8 cellular contexts compared by ENCODE assay signal in the genomic region with DNA sequence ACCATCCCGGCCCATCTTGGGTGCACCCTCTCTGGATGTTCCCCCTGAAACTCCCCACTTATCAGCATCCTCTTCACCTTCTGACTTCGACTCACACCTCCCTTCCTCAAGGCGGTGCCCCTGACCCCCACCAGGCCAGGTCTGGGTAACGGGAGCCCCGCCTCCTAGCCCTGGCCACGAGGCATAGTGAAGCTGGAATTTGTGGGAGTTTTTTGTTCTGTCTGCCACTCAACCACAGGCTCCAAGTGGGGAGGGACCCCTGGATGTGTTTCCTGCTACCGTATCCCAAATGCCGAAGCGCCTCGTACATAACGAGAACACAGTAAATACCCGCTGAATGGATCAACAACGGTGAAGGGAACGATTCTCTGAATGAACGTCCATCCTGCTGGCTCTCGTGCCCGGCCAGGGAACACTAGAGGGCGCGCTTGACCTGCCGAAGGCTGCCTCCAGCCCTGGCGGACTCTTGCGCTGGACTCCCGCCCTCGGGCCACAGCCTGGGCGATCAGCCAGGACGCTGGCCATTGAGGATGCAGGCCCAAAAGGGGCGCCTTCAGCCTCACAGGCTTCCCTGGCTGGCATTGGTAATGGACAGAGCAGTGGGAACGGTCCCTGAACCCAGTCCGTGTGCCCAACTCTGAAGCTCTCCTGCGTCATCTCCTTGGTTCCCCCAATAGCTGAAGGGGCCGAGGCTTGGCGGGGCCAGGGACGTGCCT. TPM values are rescaled to one million over a fixed set of nuclear protein-coding genes. Genes with fewer than 3 reads are reported as not detected.
DNase-seq lines count a peak whose midpoint lies in the region; ATAC-seq and TF ChIP-seq lines count a peak whose summit lies in the region.

No MANE protein-coding gene starts in this region.

- WGBS in H9 (ENCODE audit: extremely low coverage, insufficient read length, low lambda C conversion rate) = no CpG with 5 or more reads among the region's 33 CpGs
- WGBS in endodermal cell (ENCODE audit: insufficient coverage in 1 of 2, insufficient read length in 1 of 2), 2 experiments = 35 to 37% methylated on average over 28 to 33 of the region's 33 CpGs
- whole genome bisulfite sequencing in mesenchymal stem cell = 26% methylated on average over 33 of the region's 33 CpGs

- POLR2A ChIA-PET in activated CD8-positive, alpha-beta T cell treated with anti-CD3 and anti-CD28 coated beads, Interleukin-2, amount 10 ng/mL, durations not matched to agents 7 days and 5 days (lab: Charles Lee) = interaction anchor here (0.7 kb wide), 1 partner anchor 277 kb away, joined by 3 read pairs; no protein-coding TSS in a partner anchor

- H2BK15ac ChIP-seq in H9 (ENCODE audit: low read depth, low read length) = no peak overlapping the region
- H2BK15ac ChIP-seq in mesenchymal stem cell (ENCODE audit: low read depth, poor library complexity, severe bottlenecking) = no peak overlapping the region

- H3K4me1 ChIP-seq in H9 (ENCODE audit: insufficient read depth, low read length) (no peaks in the 10 kb centered on the region), endodermal cell (ENCODE audit: control insufficient read depth, insufficient read depth, low read length) (no peaks in the 10 kb centered on the region), mesenchymal stem cell (ENCODE audit: control insufficient read depth, insufficient read depth, low read depth, low read length) (peaks cover 2% of the 10 kb centered on the region)

- H4K20me1 ChIP-seq in H9 (ENCODE audit: control insufficient read depth, insufficient read depth, insufficient read length) = no peaks in the 10 kb centered on the region

- no peak overlapping the region for H2BK120ac ChIP-seq in H9 (ENCODE audit: low read depth, low read length, poor library complexity, severe bottlenecking)
- H2BK120ac ChIP-seq in mesenchymal stem cell (ENCODE audit: low read depth, low read length) = no peak overlapping the region

- no peaks in the 10 kb centered on the region for H3K36me3 ChIP-seq in endodermal cell (ENCODE audit: control insufficient read depth, insufficient read depth, low read length)
- no peaks in the 10 kb centered on the region for H3K36me3 ChIP-seq in mesenchymal stem cell (ENCODE audit: control insufficient read depth in 1 of 2, insufficient read depth in 2 of 2, low read depth in 1 of 2, low read length in 2 of 2)

- H3K27ac ChIP-seq in H9 (ENCODE audit: insufficient read length, low read depth, low read length) (no peak overlapping the region), endodermal cell (ENCODE audit: low read depth, low read length) (no peak overlapping the region), mesenchymal stem cell (ENCODE audit: low read length, poor library complexity, severe bottlenecking) (no peak overlapping the region)

- H3K4me1 Mint-ChIP-seq in H9 = peaks cover 4 to 9% of the 10 kb centered on the region in 2 experiments
- peaks cover 19% of the 10 kb centered on the region for H3K4me1 Mint-ChIP-seq in activated CD8-positive, alpha-beta T cell treated with anti-CD3 and anti-CD28 coated beads, Interleukin-2, amount 10 ng/mL, durations not matched to agents 7 days and 5 days (ENCODE audit: low read depth)
- peaks cover 3% of the 10 kb centered on the region for H3K4me1 Mint-ChIP-seq in endodermal cell

- H3K14ac ChIP-seq in H9 (ENCODE audit: insufficient read depth, low read length) (no peak overlapping the region), mesenchymal stem cell (ENCODE audit: low read length in 2 of 2) (no peak overlapping the region)

- peak; percentile 82 for ATAC-seq in activated CD8-positive, alpha-beta T cell treated with anti-CD3 and anti-CD28 coated beads, Interleukin-2, amount 10 ng/mL, durations not matched to agents 7 days and 5 days
- no peak for ATAC-seq in HG02973 (IDR thresholded peaks at IDR 0.05; ENCODE audit: unreplicated experiment)

- H4K5ac ChIP-seq in H9 (ENCODE audit: insufficient read length, low read depth, low read length) = no peak overlapping the region

- H3K23ac ChIP-seq in H9 (ENCODE audit: insufficient read length, low read depth, low read length) (no peak overlapping the region), mesenchymal stem cell (ENCODE audit: low read length in 2 of 2) (no peak overlapping the region)

- H3T11ph ChIP-seq in H9 (ENCODE audit: low read length) = no peak overlapping the region

- no peaks in the 10 kb centered on the region for H3K79me2 ChIP-seq in H9 (ENCODE audit: insufficient read depth, low read length)

- H3K27me3 Mint-ChIP-seq in H9 (ENCODE audit: low read depth) (peaks cover 42% of the 10 kb centered on the region), endodermal cell (ENCODE audit: insufficient read depth) (peaks cover 3% of the 10 kb centered on the region)
- peaks cover 3% of the 10 kb centered on the region for H3K27me3 Mint-ChIP-seq in activated CD8-positive, alpha-beta T cell treated with anti-CD3 and anti-CD28 coated beads, Interleukin-2, amount 10 ng/mL, durations not matched to agents 7 days and 5 days (ENCODE audit: low read depth)

- H3K27ac Mint-ChIP-seq in H9 (peak overlapping the region in 1 of 3 experiments; percentile 49; a peak in 1 of 7 replicates), endodermal cell (no peak overlapping the region)
- H3K27ac Mint-ChIP-seq in activated CD8-positive, alpha-beta T cell treated with anti-CD3 and anti-CD28 coated beads, Interleukin-2, amount 10 ng/mL, durations not matched to agents 7 days and 5 days = peak overlapping the region; percentile 81

- peak overlapping the region in 1 of 2 experiments; percentile 34; a peak in 3 of 5 replicates for H3K4me3 Mint-ChIP-seq in H9
- H3K4me3 Mint-ChIP-seq in activated CD8-positive, alpha-beta T cell treated with anti-CD3 and anti-CD28 coated beads, Interleukin-2, amount 10 ng/mL, durations not matched to agents 7 days and 5 days = no peak overlapping the region
- no peak overlapping the region for H3K4me3 Mint-ChIP-seq in endodermal cell

- TF ChIP-seq CTCF in H9 (conservative IDR thresholded peaks at IDR 0.05) = peak; percentile 98
- peak; percentile 99 for TF ChIP-seq CTCF in endodermal cell (conservative IDR thresholded peaks at IDR 0.05)

- H2BK12ac ChIP-seq in H9 (ENCODE audit: insufficient read length, low read depth, low read length) (no peak overlapping the region), mesenchymal stem cell (ENCODE audit: low read length in 2 of 2) (no peak overlapping the region)

- CTCF ChIA-PET in activated CD8-positive, alpha-beta T cell treated with anti-CD3 and anti-CD28 coated beads, Interleukin-2, amount 10 ng/mL, durations not matched to agents 7 days and 5 days (lab: Charles Lee) = interaction anchor here (0.5 to 2.5 kb wide), 17 partner anchors 9 to 1214 kb away, joined by 3 to 12 read pairs (median 3); partner anchors contain the start of gene COL23A1

- H2AFZ ChIP-seq in H9 (ENCODE audit: low read length) (no peak overlapping the region), mesenchymal stem cell (ENCODE audit: low read depth, low read length) (no peak overlapping the region)

- peak; percentile 11 for DNase-seq in CMK (ENCODE audit: low read depth)
- peak; percentile 90 for DNase-seq in H9
- peak; percentile 78 for DNase-seq in NCI-H69 (lab: John Stamatoyannopoulos, UW)
- DNase-seq in activated CD8-positive, alpha-beta T cell treated with anti-CD3 and anti-CD28 coated beads, Interleukin-2, amount 10 ng/mL, durations not matched to agents 7 days and 5 days = peak; percentile 79
- DNase-seq in endodermal cell = peak; percentile 97
- DNase-seq in mesenchymal stem cell = peak; percentile 54
- DNase-seq in stimulated activated CD8-positive, alpha-beta memory T cell treated with anti-CD3 and anti-CD28 coated beads, Interleukin-15, amount 100 ng/mL, for 48 hours (ENCODE audit: low read depth in 2 of 2) = peak; percentile 21 to 26

- H3K23me2 ChIP-seq in H9 (ENCODE audit: insufficient read length, low read depth, low read length, poor library complexity, severe bottlenecking) = no peaks in the 10 kb centered on the region

- H3K36me3 Mint-ChIP-seq in H9 (ENCODE audit: insufficient read depth in 1 of 3, low read depth in 3 of 3) (peaks cover 0 to 2% (median 0%) of the 10 kb centered on the region in 3 experiments; a peak in 3 of 7 replicates), endodermal cell (ENCODE audit: low read depth) (no peaks in the 10 kb centered on the region)
- H3K36me3 Mint-ChIP-seq in activated CD8-positive, alpha-beta T cell treated with anti-CD3 and anti-CD28 coated beads, Interleukin-2, amount 10 ng/mL, durations not matched to agents 7 days and 5 days (ENCODE audit: low read depth) = no peaks in the 10 kb centered on the region

- no peak overlapping the region for H2BK20ac ChIP-seq in H9 (ENCODE audit: low read depth, low read length, poor library complexity, severe bottlenecking)

- peaks cover 6 to 10% of the 10 kb centered on the region in 2 experiments; a peak in 4 of 5 replicates for H3K9me3 Mint-ChIP-seq in H9
- H3K9me3 Mint-ChIP-seq in activated CD8-positive, alpha-beta T cell treated with anti-CD3 and anti-CD28 coated beads, Interleukin-2, amount 10 ng/mL, durations not matched to agents 7 days and 5 days (ENCODE audit: insufficient read depth) = peaks cover 11% of the 10 kb centered on the region
- H3K9me3 Mint-ChIP-seq in endodermal cell = no peaks in the 10 kb centered on the region

- H3K4me3 ChIP-seq in endodermal cell (ENCODE audit: low read length) (no peak overlapping the region), mesenchymal stem cell (ENCODE audit: insufficient read depth in 1 of 2, low read depth in 1 of 2, low read length in 2 of 2) (no peak overlapping the region)

- no peak overlapping the region for H4K8ac ChIP-seq in H9 (replicated peaks; ENCODE audit: insufficient read length, low read depth, low read length)
- no peak overlapping the region for H4K8ac ChIP-seq in mesenchymal stem cell (ENCODE audit: low read length)

- no peak overlapping the region for H3K56ac ChIP-seq in H9 (ENCODE audit: insufficient read length, low read depth, low read length)

- H3K4me2 ChIP-seq in H9 (ENCODE audit: insufficient read depth, insufficient read length, low read length) (no peak overlapping the region), mesenchymal stem cell (ENCODE audit: low read length, poor library complexity, severe bottlenecking) (no peak overlapping the region)

- H3K18ac ChIP-seq in H9 (ENCODE audit: insufficient read length, low read depth, low read length) = no peak overlapping the region
- no peak overlapping the region for H3K18ac ChIP-seq in mesenchymal stem cell (ENCODE audit: low read depth in 1 of 2, low read length in 2 of 2)

- H3K9me3 ChIP-seq in H9 (ENCODE audit: control insufficient read depth, low read depth, low read length) = no peaks in the 10 kb centered on the region
- H3K9me3 ChIP-seq in endodermal cell (ENCODE audit: control insufficient read depth, low read length) = peaks cover 15% of the 10 kb centered on the region
- H3K9me3 ChIP-seq in mesenchymal stem cell (ENCODE audit: control insufficient read depth, low read length) = peaks cover 8% of the 10 kb centered on the region

- H2AK5ac ChIP-seq in H9 (ENCODE audit: insufficient read length, low read length) (no peak overlapping the region), mesenchymal stem cell (ENCODE audit: low read length, severe bottlenecking) (no peak overlapping the region)

- H3K27me3 ChIP-seq in H9 (ENCODE audit: insufficient read depth, low read length) (no peaks in the 10 kb centered on the region), endodermal cell (ENCODE audit: control insufficient read depth, insufficient read depth, low read length, poor library complexity, severe bottlenecking) (no peaks in the 10 kb centered on the region), mesenchymal stem cell (ENCODE audit: control insufficient read depth in 1 of 2, insufficient read depth in 1 of 2, low read length in 2 of 2) (peaks cover 19 to 50% of the 10 kb centered on the region in 2 experiments)

- H2BK5ac ChIP-seq in H9 (ENCODE audit: insufficient read length, low read length) (no peak overlapping the region), mesenchymal stem cell (ENCODE audit: low read depth, low read length, poor library complexity, severe bottlenecking) (no peak overlapping the region)

- H3K4ac ChIP-seq in H9 (ENCODE audit: low read depth, low read length) = no peak overlapping the region
- H3K4ac ChIP-seq in mesenchymal stem cell (ENCODE audit: low read depth in 1 of 2, low read length in 2 of 2) = no peak overlapping the region

- H4K91ac ChIP-seq in H9 (ENCODE audit: insufficient read length, low read depth, low read length) (no peak overlapping the region), mesenchymal stem cell (ENCODE audit: low read length) (no peak overlapping the region)

- H3K79me1 ChIP-seq in H9 (ENCODE audit: insufficient read depth, low read depth, low read length, poor library complexity, severe bottlenecking) (no peaks in the 10 kb centered on the region), mesenchymal stem cell (replicated peaks; ENCODE audit: low read length, poor library complexity, severe bottlenecking) (no peaks in the 10 kb centered on the region)

- H3K9ac ChIP-seq in H9 (ENCODE audit: extremely low read depth, insufficient read length, low read length) (no peak overlapping the region), endodermal cell (ENCODE audit: extremely low read depth, low read length, poor library complexity, severe bottlenecking) (no peak overlapping the region), mesenchymal stem cell (ENCODE audit: low read length) (no peak overlapping the region)

RNA-seq across cellular contexts. Expression of gene PHYKPL, which starts 47.3 kb away (rescaled TPM):
- total RNA-seq in H9 (2021) (40.9 and 48.8 TPM in 2 replicates), endodermal cell (10 to 100 TPM; 59.9 to 82.5 TPM)
- total RNA-seq in activated CD8-positive, alpha-beta T cell treated with anti-CD3 and anti-CD28 coated beads, Interleukin-2, amount 10 ng/mL, durations not matched to agents 7 days and 5 days = 100 to 1,000 TPM; 125 to 126 TPM
- polyA plus RNA-seq in endodermal cell (2013, experiment 1 of 2) = 40.5 TPM
- 37.3 TPM for polyA plus RNA-seq in endodermal cell (2013, experiment 2 of 2)
- polyA plus RNA-seq in mesenchymal stem cell (2013, experiment 1 of 2) = 14.7 TPM
- polyA plus RNA-seq in mesenchymal stem cell (2013, experiment 2 of 2) = 13.6 TPM

Comparison
In these comparisons a context has a peak if more than half of its experiments do, and no peak if none do; other contexts are left out.
1. DNase-seq: peak in every context shown above with its lines; median percentile 97 in endodermal cell; 90 in H9; 79 in activated CD8-positive, alpha-beta T cell treated with anti-CD3 and anti-CD28 coated beads, Interleukin-2, amount 10 ng/mL, durations not matched to agents 7 days and 5 days; 78 in NCI-H69; 54 in mesenchymal stem cell; 24 in stimulated activated CD8-positive, alpha-beta memory T cell treated with anti-CD3 and anti-CD28 coated beads, Interleukin-15, amount 100 ng/mL, for 48 hours; 11 in CMK.